In the genomic region with DNA sequence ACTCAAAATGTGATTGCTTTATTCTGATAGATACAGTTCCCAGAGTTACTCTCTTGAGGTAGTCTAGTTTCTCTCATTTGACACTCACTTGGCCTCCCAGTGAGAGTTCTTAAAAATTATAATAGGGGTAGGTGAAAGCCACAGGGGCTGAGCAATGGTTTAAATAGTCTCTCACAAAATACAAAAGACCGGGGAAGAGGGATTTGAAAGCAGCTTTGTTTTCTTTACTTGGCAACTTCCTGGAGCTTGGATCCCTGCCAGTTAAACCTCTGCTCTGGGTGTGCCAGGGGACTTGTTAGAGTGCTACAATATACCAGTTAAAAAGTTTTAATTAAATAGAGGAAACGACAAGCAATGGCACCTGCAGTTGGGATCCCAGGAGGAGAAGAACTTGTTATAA, we compare ENCODE assay signal across 1 cellular context.
TF ChIP-seq lines count a peak whose summit lies in the region.

No MANE protein-coding gene starts in this region.

TF ChIP-seq in WTC11, 78 proteins besides CTCF, POLR2A, EP300 and RAD21 (continued from another document):
- TF ChIP-seq, protein P1, sequence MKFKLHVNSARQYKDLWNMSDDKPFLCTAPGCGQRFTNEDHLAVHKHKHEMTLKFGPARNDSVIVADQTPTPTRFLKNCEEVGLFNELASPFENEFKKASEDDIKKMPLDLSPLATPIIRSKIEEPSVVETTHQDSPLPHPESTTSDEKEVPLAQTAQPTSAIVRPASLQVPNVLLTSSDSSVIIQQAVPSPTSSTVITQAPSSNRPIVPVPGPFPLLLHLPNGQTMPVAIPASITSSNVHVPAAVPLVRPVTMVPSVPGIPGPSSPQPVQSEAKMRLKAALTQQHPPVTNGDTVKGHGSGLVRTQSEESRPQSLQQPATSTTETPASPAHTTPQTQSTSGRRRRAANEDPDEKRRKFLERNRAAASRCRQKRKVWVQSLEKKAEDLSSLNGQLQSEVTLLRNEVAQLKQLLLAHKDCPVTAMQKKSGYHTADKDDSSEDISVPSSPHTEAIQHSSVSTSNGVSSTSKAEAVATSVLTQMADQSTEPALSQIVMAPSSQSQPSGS (CRISPR knock-in tag; IDR thresholded peaks at IDR 0.05; ENCODE audit: borderline replicate concordance, low read depth): no peak
TF ChIP-seq in WTC11: peak in this region for 1.
